In the genomic region with DNA sequence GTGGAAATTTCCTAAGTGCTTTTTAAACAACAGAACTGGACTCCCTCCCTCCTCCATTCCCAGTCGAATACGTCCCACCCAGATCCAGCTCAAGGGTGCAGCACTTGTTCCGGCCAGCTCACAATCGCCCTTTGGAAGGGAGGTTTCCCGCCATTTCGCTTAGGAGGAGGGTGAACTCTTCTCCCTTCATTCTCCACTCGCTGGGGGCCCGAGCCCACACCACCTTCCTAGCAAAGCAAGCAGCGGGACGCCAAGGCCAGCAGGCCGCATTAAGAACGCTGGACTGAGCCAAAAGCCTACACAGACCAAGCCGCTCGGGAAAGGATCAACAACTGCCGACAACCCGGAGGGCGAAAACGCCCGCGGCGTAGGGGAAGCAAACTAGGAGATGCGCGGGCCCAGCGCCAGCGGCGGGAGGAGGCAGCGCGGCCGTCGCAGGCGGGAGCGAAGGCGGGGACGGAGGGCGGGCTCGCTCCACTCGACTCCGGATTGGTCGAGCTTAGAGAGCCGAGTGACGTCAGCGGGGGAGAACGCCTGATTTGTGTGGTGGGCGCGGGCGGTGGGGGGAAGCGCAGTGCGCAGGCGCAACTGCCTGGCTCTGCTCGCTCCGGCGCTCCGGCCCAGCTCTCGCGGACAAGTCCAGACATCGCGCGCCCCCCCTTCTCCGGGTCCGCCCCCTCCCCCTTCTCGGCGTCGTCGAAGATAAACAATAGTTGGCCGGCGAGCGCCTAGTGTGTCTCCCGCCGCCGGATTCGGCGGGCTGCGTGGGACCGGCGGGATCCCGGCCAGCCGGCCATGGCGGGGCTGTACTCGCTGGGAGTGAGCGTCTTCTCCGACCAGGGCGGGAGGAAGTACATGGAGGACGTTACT, we compare ENCODE assay signal across 1 cellular context.
A peak's percentile ranks its signal among the peaks of the same experiment; 100 is the strongest.
TF ChIP-seq lines count a peak whose summit lies in the region.

A gene (plus strand): TSS at position 574 of the 870 bp plus-strand sequence. CDS start 222 bp downstream, at position 796.

TF ChIP-seq in SK-N-SH, 30 proteins besides CTCF, POLR2A, EP300 and RAD21 (continued from another document):
- TF ChIP-seq, protein P1, sequence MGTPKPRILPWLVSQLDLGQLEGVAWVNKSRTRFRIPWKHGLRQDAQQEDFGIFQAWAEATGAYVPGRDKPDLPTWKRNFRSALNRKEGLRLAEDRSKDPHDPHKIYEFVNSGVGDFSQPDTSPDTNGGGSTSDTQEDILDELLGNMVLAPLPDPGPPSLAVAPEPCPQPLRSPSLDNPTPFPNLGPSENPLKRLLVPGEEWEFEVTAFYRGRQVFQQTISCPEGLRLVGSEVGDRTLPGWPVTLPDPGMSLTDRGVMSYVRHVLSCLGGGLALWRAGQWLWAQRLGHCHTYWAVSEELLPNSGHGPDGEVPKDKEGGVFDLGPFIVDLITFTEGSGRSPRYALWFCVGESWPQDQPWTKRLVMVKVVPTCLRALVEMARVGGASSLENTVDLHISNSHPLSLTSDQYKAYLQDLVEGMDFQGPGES (IDR thresholded peaks at IDR 0.05; ENCODE audit: low read depth, low read length) = no peak
- TF ChIP-seq YY1 (IDR thresholded peaks at IDR 0.05; ENCODE audit: low read depth) (peak; percentile 66), RFX5 (IDR thresholded peaks at IDR 0.05; ENCODE audit: low read length) (peak; percentile 95), RCOR1 (IDR thresholded peaks at IDR 0.05; ENCODE audit: low read length) (peak; percentile 3; the same call in 1 of the 2 replicates), RXRA (IDR thresholded peaks at IDR 0.05; ENCODE audit: borderline replicate concordance, low read depth) (no peak), GABPA (IDR thresholded peaks at IDR 0.05; ENCODE audit: low read depth) (no peak), GATA2 (CRISPR knock-in tag; IDR thresholded peaks at IDR 0.05) (peak; percentile 37)
- TF ChIP-seq, protein P2, sequence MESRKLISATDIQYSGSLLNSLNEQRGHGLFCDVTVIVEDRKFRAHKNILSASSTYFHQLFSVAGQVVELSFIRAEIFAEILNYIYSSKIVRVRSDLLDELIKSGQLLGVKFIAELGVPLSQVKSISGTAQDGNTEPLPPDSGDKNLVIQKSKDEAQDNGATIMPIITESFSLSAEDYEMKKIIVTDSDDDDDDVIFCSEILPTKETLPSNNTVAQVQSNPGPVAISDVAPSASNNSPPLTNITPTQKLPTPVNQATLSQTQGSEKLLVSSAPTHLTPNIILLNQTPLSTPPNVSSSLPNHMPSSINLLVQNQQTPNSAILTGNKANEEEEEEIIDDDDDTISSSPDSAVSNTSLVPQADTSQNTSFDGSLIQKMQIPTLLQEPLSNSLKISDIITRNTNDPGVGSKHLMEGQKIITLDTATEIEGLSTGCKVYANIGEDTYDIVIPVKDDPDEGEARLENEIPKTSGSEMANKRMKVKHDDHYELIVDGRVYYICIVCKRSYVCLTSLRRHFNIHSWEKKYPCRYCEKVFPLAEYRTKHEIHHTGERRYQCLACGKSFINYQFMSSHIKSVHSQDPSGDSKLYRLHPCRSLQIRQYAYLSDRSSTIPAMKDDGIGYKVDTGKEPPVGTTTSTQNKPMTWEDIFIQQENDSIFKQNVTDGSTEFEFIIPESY (IDR thresholded peaks at IDR 0.05; ENCODE audit: borderline replicate concordance, low read depth) = peak; percentile 95
- TF ChIP-seq, protein P3, sequence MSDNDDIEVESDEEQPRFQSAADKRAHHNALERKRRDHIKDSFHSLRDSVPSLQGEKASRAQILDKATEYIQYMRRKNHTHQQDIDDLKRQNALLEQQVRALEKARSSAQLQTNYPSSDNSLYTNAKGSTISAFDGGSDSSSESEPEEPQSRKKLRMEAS (IDR thresholded peaks at IDR 0.05; ENCODE audit: low read depth) = peak; percentile 84
- TF ChIP-seq, protein P4, sequence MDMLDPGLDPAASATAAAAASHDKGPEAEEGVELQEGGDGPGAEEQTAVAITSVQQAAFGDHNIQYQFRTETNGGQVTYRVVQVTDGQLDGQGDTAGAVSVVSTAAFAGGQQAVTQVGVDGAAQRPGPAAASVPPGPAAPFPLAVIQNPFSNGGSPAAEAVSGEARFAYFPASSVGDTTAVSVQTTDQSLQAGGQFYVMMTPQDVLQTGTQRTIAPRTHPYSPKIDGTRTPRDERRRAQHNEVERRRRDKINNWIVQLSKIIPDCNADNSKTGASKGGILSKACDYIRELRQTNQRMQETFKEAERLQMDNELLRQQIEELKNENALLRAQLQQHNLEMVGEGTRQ (IDR thresholded peaks at IDR 0.05; ENCODE audit: borderline replicate concordance, low read depth, low read length) = no peak
